12 cellular contexts compared by ENCODE assay signal in the genomic region with DNA sequence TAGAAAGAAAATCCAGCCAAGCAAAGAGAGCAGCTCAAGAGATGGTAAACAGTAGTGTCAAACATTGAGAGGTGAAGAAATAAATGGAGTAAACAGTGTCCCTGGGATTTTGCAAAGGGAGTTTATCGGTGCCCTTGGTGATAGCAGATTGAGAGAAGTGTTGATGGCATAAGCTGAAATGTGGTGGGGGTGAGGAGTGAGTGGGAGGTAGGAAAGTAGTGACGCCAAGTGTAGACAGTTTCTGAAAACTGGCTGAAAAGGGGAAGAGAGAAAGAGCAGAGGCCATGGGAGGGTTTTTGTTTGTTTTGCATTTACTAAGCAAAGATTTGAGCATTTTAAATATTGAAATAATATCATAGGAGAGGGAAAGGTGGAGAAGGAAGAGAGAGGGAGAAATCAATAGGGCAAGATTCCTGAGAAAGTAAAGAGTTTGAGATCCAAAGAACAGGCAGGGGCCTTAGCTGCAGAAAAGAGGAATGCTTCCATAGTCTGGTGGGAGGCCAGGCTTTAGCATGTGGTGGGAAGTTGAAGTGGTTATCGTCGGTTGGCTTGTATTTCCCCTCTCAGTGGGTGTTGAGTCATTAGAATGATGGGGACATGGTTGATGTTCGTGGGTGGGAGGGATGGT. TPM values are rescaled to one million over a fixed set of nuclear protein-coding genes. Genes with fewer than 3 reads are reported as not detected.
DNase-seq lines count a peak whose midpoint lies in the region; ATAC-seq and TF ChIP-seq lines count a peak whose summit lies in the region.
"Had no signal": no experiment of that assay in that cellular context is flagged by ENCODE, and none has a peak within 500 bp of the region (broad histone marks: within the 10 kb centered on the region; RNA-seq: fewer than 3 reads in every experiment).

No MANE protein-coding gene starts in this region.

- no peak overlapping the region for H3K9ac ChIP-seq in mesenchymal stem cell (ENCODE audit: low read length)

- H3K23ac ChIP-seq in mesenchymal stem cell (ENCODE audit: low read length in 2 of 2), result no peak overlapping the region

- TF ChIP-seq CTCF in fibroblast of pulmonary artery (IDR thresholded peaks at IDR 0.05; ENCODE audit: low read length, missing control alignments) (no peak), adrenal gland (IDR thresholded peaks at IDR 0.05) (no peak)

- H4K91ac ChIP-seq in mesenchymal stem cell (ENCODE audit: low read length), result no peak overlapping the region

- ATAC-seq in GM18858 (IDR thresholded peaks at IDR 0.05; ENCODE audit: unreplicated experiment) (peak; percentile 99), GM21737 (IDR thresholded peaks at IDR 0.05; ENCODE audit: unreplicated experiment) (peak; percentile 96), HG03439 (IDR thresholded peaks at IDR 0.05; ENCODE audit: unreplicated experiment) (peak; percentile 99)
- ATAC-seq: Panc1 had no signal

- H3K14ac ChIP-seq in mesenchymal stem cell (ENCODE audit: low read length in 2 of 2), result no peak overlapping the region

- H3K9me3 ChIP-seq in mesenchymal stem cell (ENCODE audit: control insufficient read depth, low read length) (no peaks in the 10 kb centered on the region), adrenal gland (replicated peaks in 1 of 3) (no peaks in the 10 kb centered on the region)
- H3K9me3 ChIP-seq: right atrium auricular region had no signal

- H3K27me3 ChIP-seq in mesenchymal stem cell (ENCODE audit: control insufficient read depth in 1 of 2, insufficient read depth in 1 of 2, low read length in 2 of 2) (no peaks in the 10 kb centered on the region), adrenal gland (no peaks in the 10 kb centered on the region)
- H3K27me3 ChIP-seq: right atrium auricular region had no signal

- 72% methylated on average over 5 of the region's 5 CpGs for WGBS in mesenchymal stem cell
- WGBS in adrenal gland, 4 donors, result 65 to 75% (median 67%) methylated on average over 5 of the region's 5 CpGs

- intact Hi-C loops in adrenal gland (cut with DNase I), result no loop called here

- H3K4me2 ChIP-seq in mesenchymal stem cell (ENCODE audit: low read length, poor library complexity, severe bottlenecking), result no peak overlapping the region

- H2BK12ac ChIP-seq in mesenchymal stem cell (ENCODE audit: low read length in 2 of 2), result no peak overlapping the region

- no peak overlapping the region for H2BK120ac ChIP-seq in mesenchymal stem cell (ENCODE audit: low read depth, low read length)

- peak overlapping the region in 1 of 2 experiments; percentile 39 for H3K18ac ChIP-seq in mesenchymal stem cell (ENCODE audit: low read depth in 1 of 2, low read length in 2 of 2)

- DNase-seq in fibroblast of pulmonary artery (ENCODE audit: low read depth) (peak; percentile 34), activated gamma-delta T cell treated with Interleukin-2 at 50 U/mL for 16 hours (no peak), mesenchymal stem cell (no peak), adrenal gland (no peak), midbrain (lab: John Stamatoyannopoulos, UW) (no peak)
- DNase-seq: DMS79 had no signal

- no peak overlapping the region for H3K4me3 ChIP-seq in fibroblast of pulmonary artery (replicated peaks; ENCODE audit: low read depth, low read length)
- no peak overlapping the region for H3K4me3 ChIP-seq in mesenchymal stem cell (ENCODE audit: insufficient read depth in 1 of 2, low read depth in 1 of 2, low read length in 2 of 2)
- H3K4me3 ChIP-seq in adrenal gland, result no peak overlapping the region
- H3K4me3 ChIP-seq: coronary artery, right atrium auricular region had no signal

- no peak overlapping the region for H3K4ac ChIP-seq in mesenchymal stem cell (ENCODE audit: low read depth in 1 of 2, low read length in 2 of 2)

- H4K8ac ChIP-seq in mesenchymal stem cell (ENCODE audit: low read length), result no peak overlapping the region

- H3K36me3 ChIP-seq in mesenchymal stem cell (ENCODE audit: control insufficient read depth in 1 of 2, insufficient read depth in 2 of 2, low read depth in 1 of 2, low read length in 2 of 2) (no peaks in the 10 kb centered on the region), adrenal gland (replicated peaks in 1 of 2) (no peaks in the 10 kb centered on the region)
- H3K36me3 ChIP-seq: right atrium auricular region had no signal

- no peak overlapping the region for H2AK5ac ChIP-seq in mesenchymal stem cell (ENCODE audit: low read length, severe bottlenecking)

- TF ChIP-seq POLR2A in adrenal gland (IDR thresholded peaks at IDR 0.05), result no peak

- H3K79me1 ChIP-seq in mesenchymal stem cell (replicated peaks; ENCODE audit: low read length, poor library complexity, severe bottlenecking), result no peaks in the 10 kb centered on the region

- no peak overlapping the region for H3K27ac ChIP-seq in mesenchymal stem cell (ENCODE audit: low read length, poor library complexity, severe bottlenecking)
- peak overlapping the region in 1 of 5 donors; percentile 8 for H3K27ac ChIP-seq in adrenal gland
- H3K27ac ChIP-seq: coronary artery, right atrium auricular region had no signal

- no peak overlapping the region for H2BK15ac ChIP-seq in mesenchymal stem cell (ENCODE audit: low read depth, poor library complexity, severe bottlenecking)

- no peak overlapping the region for H2AFZ ChIP-seq in mesenchymal stem cell (ENCODE audit: low read depth, low read length)

- no peak overlapping the region for H2BK5ac ChIP-seq in mesenchymal stem cell (ENCODE audit: low read depth, low read length, poor library complexity, severe bottlenecking)

- H3K4me1 ChIP-seq in mesenchymal stem cell (ENCODE audit: control insufficient read depth, insufficient read depth, low read depth, low read length), result no peaks in the 10 kb centered on the region
- no peaks in the 10 kb centered on the region for H3K4me1 ChIP-seq in adrenal gland (replicated peaks in 1 of 2)
- H3K4me1 ChIP-seq: right atrium auricular region had no signal

RNA-seq across cellular contexts. Expression of gene RASAL2, which starts 26.9 kb away (rescaled TPM):
- 8.5 TPM for polyA plus RNA-seq in mesenchymal stem cell (2013, experiment 1 of 2)
- 7.6 TPM for polyA plus RNA-seq in mesenchymal stem cell (2013, experiment 2 of 2)
- total RNA-seq in adrenal gland, result 10 to 100 TPM; 10.7 to 31.5 (median 15.0) TPM
- polyA plus RNA-seq in adrenal gland, result 10 to 100 TPM in 1 of 3 donors, 1 to 10 TPM in 2; 2.4 to 18.6 (median 4.4) TPM
